ENCODE assay signal across 10 cellular contexts in genomic region chr2:85704800-85705679, GRCh38. TPM values are rescaled to one million over a fixed set of nuclear protein-coding genes. Genes with fewer than 3 reads are reported as not detected.
DNase-seq lines count a peak whose midpoint lies in the region; ATAC-seq and TF ChIP-seq lines count a peak whose summit lies in the region.
"Had no signal": no experiment of that assay in that cellular context is flagged by ENCODE, and none has a peak within 500 bp of the region (broad histone marks: within the 10 kb centered on the region; RNA-seq: fewer than 3 reads in every experiment).

No MANE protein-coding gene starts in this region.

- DNase-seq in left ventricle myocardium inferior (no peak), left ventricle myocardium superior (no peak), Karpas-422 (peak; percentile 63), mammary epithelial cell (no peak), stomach (no peak), HuH-7.5 (ENCODE audit: low spot score) (no peak), COR-L47 (lab: John Stamatoyannopoulos, UW) (no peak)

- H3K36me3 ChIP-seq in left ventricle myocardium inferior: no peaks in the 10 kb centered on the region
- H3K36me3 ChIP-seq in Karpas-422 (ENCODE audit: insufficient read depth, low read length): no peaks in the 10 kb centered on the region
- no peaks in the 10 kb centered on the region for H3K36me3 ChIP-seq in mammary epithelial cell (ENCODE audit: insufficient read depth, low read length)
- H3K36me3 ChIP-seq in stomach: no peaks in the 10 kb centered on the region

- TF ChIP-seq CTCF in left ventricle myocardium inferior (IDR thresholded peaks at IDR 0.05; ENCODE audit: borderline replicate concordance) (no peak), mammary epithelial cell (conservative IDR thresholded peaks at IDR 0.05 in 1 of 2, IDR thresholded peaks at IDR 0.05 in 1 of 2; ENCODE audit: extremely low read depth in 1 of 2, insufficient read depth in 1 of 2, low read depth in 1 of 2, low read length in 2 of 2) (no peak), stomach (IDR thresholded peaks at IDR 0.05) (no peak)

- dilution Hi-C loops in mammary epithelial cell (cut with HindIII; ENCODE audit: low sequenced_read_pairs): loop anchor here (5.0 kb wide), 3 partner anchors 48 to 103 kb away; partner anchors contain the start of gene TMEM150A

- BruUV-seq in mammary epithelial cell (replicated peaks; lab: Mats Ljungman, UMichigan): TSS peak; percentile 86

- no peak overlapping the region for H2AFZ ChIP-seq in Karpas-422 (ENCODE audit: low read length)
- no peak overlapping the region for H2AFZ ChIP-seq in mammary epithelial cell (ENCODE audit: low read depth, low read length)

- H3K4me3 ChIP-seq in left ventricle myocardium inferior (no peak overlapping the region), Karpas-422 (ENCODE audit: low read length) (no peak overlapping the region), mammary epithelial cell (replicated peaks in 1 of 3; ENCODE audit: insufficient read depth in 1 of 3, low read depth in 2 of 3, low read length in 3 of 3) (no peak overlapping the region), stomach (no peak overlapping the region)

- CTCF ChIA-PET in mammary epithelial cell (lab: Charles Lee; ENCODE audit: low non-redundant PET): no interaction called here

- no peaks in the 10 kb centered on the region for H3K9me2 ChIP-seq in Karpas-422 (replicated peaks; ENCODE audit: insufficient read depth, low read length)

- 93% methylated on average over 8 of the region's 8 CpGs for WGBS in mammary epithelial cell (ENCODE audit: low coverage, missing lambda C conversion rate)
- 64 to 75% (median 73%) methylated on average over 8 of the region's 8 CpGs for WGBS in stomach, 5 donors

- TF ChIP-seq EP300 in stomach (IDR thresholded peaks at IDR 0.05): no peak

- in situ Hi-C loops in mammary epithelial cell (cut with MboI; ENCODE audit: low sequenced_read_pairs in 2 of 2): no loop called here

- H3K4me2 ChIP-seq in Karpas-422 (ENCODE audit: low read depth, low read length, poor library complexity, severe bottlenecking): no peak overlapping the region
- H3K4me2 ChIP-seq in mammary epithelial cell (ENCODE audit: insufficient read depth, low read depth, low read length): peak overlapping the region; percentile 9

- H3K9ac ChIP-seq in Karpas-422 (ENCODE audit: low read length) (no peak overlapping the region), mammary epithelial cell (ENCODE audit: insufficient read depth, low read length) (no peak overlapping the region)

- H3K27me3 ChIP-seq in left ventricle myocardium inferior (ENCODE audit: low read depth) (no peaks in the 10 kb centered on the region), Karpas-422 (ENCODE audit: low read length) (no peaks in the 10 kb centered on the region), mammary epithelial cell (ENCODE audit: insufficient read depth, low read length) (no peaks in the 10 kb centered on the region), stomach (no peaks in the 10 kb centered on the region)

- intact Hi-C loops in left ventricle myocardium inferior (cut with micrococcal nuclease) (loop anchor here (10.0 kb wide), 1 partner anchor 60 kb away; no protein-coding TSS in a partner anchor), left ventricle myocardium superior (cut with micrococcal nuclease) (no loop called here), mammary epithelial cell (cut with micrococcal nuclease) (loop anchor here (10.0 kb wide), 1 partner anchor 290 kb away; the partner anchor contains the start of genes CAPG and SH2D6), stomach (cut with DNase I; ENCODE audit: low total_unique reads) (no loop called here)

- peaks cover 48% of the 10 kb centered on the region for H3K4me1 ChIP-seq in left ventricle myocardium inferior
- H3K4me1 ChIP-seq in Karpas-422 (ENCODE audit: low read length): peaks cover 11% of the 10 kb centered on the region
- H3K4me1 ChIP-seq in mammary epithelial cell (ENCODE audit: insufficient read depth, low read length): peaks cover 36% of the 10 kb centered on the region
- H3K4me1 ChIP-seq in stomach: peaks cover 31 to 70% (median 36%) of the 10 kb centered on the region in 4 donors

- H3K79me2 ChIP-seq in Karpas-422 (ENCODE audit: low read length) (no peaks in the 10 kb centered on the region), mammary epithelial cell (ENCODE audit: insufficient read depth, low read length) (no peaks in the 10 kb centered on the region)

- peak overlapping the region; percentile 94 for H3K27ac ChIP-seq in left ventricle myocardium inferior (replicated peaks)
- no peak overlapping the region for H3K27ac ChIP-seq in Karpas-422 (ENCODE audit: low read length)
- H3K27ac ChIP-seq in mammary epithelial cell (ENCODE audit: insufficient read depth, low read depth, low read length): peak overlapping the region; percentile 4
- peak overlapping the region; percentile 43 to 87 (median 76) for H3K27ac ChIP-seq in stomach

- H4K20me1 ChIP-seq in Karpas-422 (ENCODE audit: insufficient read depth, low read depth, low read length) (no peaks in the 10 kb centered on the region), mammary epithelial cell (ENCODE audit: insufficient read depth, low read length) (no peaks in the 10 kb centered on the region)

- H3K9me3 ChIP-seq in left ventricle myocardium inferior (replicated peaks): no peaks in the 10 kb centered on the region
- no peaks in the 10 kb centered on the region for H3K9me3 ChIP-seq in Karpas-422 (ENCODE audit: low read length)
- no peaks in the 10 kb centered on the region for H3K9me3 ChIP-seq in mammary epithelial cell (replicated peaks; ENCODE audit: insufficient read depth, low read length)
- H3K9me3 ChIP-seq in stomach: no peaks in the 10 kb centered on the region

- ATAC-seq in left ventricle myocardium superior (no peak), HG03039 (IDR thresholded peaks at IDR 0.05; ENCODE audit: unreplicated experiment) (no peak)

- no peak for TF ChIP-seq POLR2A in stomach (IDR thresholded peaks at IDR 0.05)

RNA-seq across cellular contexts. Expression of gene GNLY, which starts 10.9 kb away (rescaled TPM):
- total RNA-seq in left ventricle myocardium inferior: 1.5 TPM
- total RNA-seq in left ventricle myocardium superior: 2.3 TPM
- not detected in 2 replicates for total RNA-seq in Karpas-422 (2014; rRNA removed; shearing (Covaris generic); ENCODE audit: low replicate concordance)
- not detected for total RNA-seq in mammary epithelial cell
- not detected for polyA plus RNA-seq in mammary epithelial cell
- polyA minus RNA-seq in mammary epithelial cell: not detected
- 1 to 10 TPM in 1 of 5 donors, under 1 TPM in 1, not detected in 3; 0.72 to 5.8 TPM for total RNA-seq in stomach
- 1 to 10 TPM; 1.1 to 2.4 (median 1.7) TPM for polyA plus RNA-seq in stomach
- total RNA-seq: Daoy had no signal

RNA-seq across cellular contexts. Expression of gene SFTPB, which starts 37.0 kb away (rescaled TPM):
- total RNA-seq in left ventricle myocardium inferior (not detected), left ventricle myocardium superior (0.50 TPM), mammary epithelial cell (not detected), stomach (1,000 to 10,000 TPM in 1 of 5 donors, 10 to 100 TPM in 1, 1 to 10 TPM in 1, under 1 TPM in 1, not detected in 1; 0.14 to 4,040 (median 7.4) TPM)
- not detected in 2 replicates for total RNA-seq in Karpas-422 (2014; rRNA removed; shearing (Covaris generic); ENCODE audit: low replicate concordance)
- polyA plus RNA-seq in mammary epithelial cell (not detected), stomach (10 to 100 TPM in 1 of 3 donors, 1 to 10 TPM in 1, under 1 TPM in 1; 0.44 to 10.8 (median 1.8) TPM)
- not detected for polyA minus RNA-seq in mammary epithelial cell
- total RNA-seq: Daoy, mononuclear cell had no signal

RNA-seq across cellular contexts. Expression of gene ATOH8, which starts 48.8 kb away (rescaled TPM):
- 23.3 TPM for total RNA-seq in left ventricle myocardium inferior
- total RNA-seq in left ventricle myocardium superior: 29.6 TPM
- not detected in 2 replicates for total RNA-seq in Karpas-422 (2014; rRNA removed; shearing (Covaris generic); ENCODE audit: low replicate concordance)
- total RNA-seq in mammary epithelial cell: not detected
- polyA plus RNA-seq in mammary epithelial cell: not detected
- polyA minus RNA-seq in mammary epithelial cell: not detected
- 10 to 100 TPM in 2 of 5 donors, 1 to 10 TPM in 3; 2.3 to 23.2 (median 9.7) TPM for total RNA-seq in stomach
- 10 to 100 TPM; 11.3 to 20.0 (median 15.3) TPM for polyA plus RNA-seq in stomach

Comparison
In these comparisons a context has a peak if more than half of its experiments do, and no peak if none do; other contexts are left out.
1. intact Hi-C loops: an anchor here in left ventricle myocardium inferior (10.0 kb wide) and mammary epithelial cell (10.0 kb wide); none called in left ventricle myocardium superior and stomach.